In the genomic region with DNA sequence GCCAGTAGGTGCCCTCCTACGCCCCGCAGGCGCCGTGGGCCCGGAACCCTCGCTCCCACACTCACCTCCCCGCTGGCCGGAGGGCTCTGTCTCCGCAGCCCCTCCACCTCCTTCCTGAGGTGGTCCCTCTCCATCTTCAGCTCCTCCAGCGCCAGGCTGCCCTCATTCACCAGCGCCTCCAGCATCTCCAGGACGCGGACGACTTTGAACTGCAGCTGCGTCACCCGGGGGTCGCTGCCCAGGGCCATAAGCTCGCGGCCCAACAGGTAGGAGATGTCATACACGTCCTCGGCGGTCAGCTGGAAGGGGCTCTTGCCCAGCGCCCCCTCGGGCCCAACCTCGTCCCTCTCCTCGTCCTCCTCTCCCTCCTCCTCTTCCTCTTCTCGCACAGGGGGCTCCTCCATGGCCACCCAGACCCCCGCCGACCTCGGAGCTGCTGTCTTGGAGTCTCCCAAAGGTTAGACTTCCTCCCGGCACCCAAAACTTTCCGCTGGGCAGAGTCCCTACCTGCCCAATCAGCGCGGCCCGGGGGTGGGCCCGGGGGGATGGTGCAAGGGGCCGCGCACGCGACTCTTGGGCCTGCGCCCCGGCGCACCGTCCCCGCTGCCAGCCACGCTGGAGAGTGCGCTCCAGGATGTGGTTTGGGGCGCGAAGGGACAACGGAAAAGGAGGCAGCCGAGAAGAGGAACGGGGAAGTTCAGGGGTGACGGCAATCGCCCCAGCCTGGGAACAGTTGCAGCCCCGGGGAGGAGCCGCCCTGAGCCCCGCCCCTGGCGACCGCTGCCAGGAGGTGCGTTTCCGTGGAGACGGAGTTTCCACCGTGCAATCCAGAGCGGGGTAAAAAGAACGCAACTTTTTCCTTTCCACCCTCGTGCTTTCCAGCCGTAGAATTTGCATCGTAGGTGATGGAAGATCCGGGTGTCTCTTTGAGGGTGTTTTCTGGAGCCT, we compare ENCODE assay signal across 8 cellular contexts. TPM values are rescaled to one million over a fixed set of nuclear protein-coding genes. Genes with fewer than 3 reads are reported as not detected.
DNase-seq lines count a peak whose midpoint lies in the region; ATAC-seq and TF ChIP-seq lines count a peak whose summit lies in the region.

A gene with protein sequence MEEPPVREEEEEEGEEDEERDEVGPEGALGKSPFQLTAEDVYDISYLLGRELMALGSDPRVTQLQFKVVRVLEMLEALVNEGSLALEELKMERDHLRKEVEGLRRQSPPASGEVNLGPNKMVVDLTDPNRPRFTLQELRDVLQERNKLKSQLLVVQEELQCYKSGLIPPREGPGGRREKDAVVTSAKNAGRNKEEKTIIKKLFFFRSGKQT (minus strand): TSS at position 668 of the 948 bp plus-strand sequence. CDS start 264 bp downstream, at position 404.

- H3K4me3 ChIP-seq in RWPE2 (ENCODE audit: severe bottlenecking): peak within 1 kb of the TSS; percentile 70
- H3K4me3 ChIP-seq in neural cell (ENCODE audit: low read length): peak within 1 kb of the TSS; percentile 79

- peak; percentile 62 for DNase-seq in DMS114 treated with DMSO at 0.1 percent for 48 hours (lab: John Stamatoyannopoulos, UW; ENCODE audit: unreplicated experiment)
- peak; percentile 15 for DNase-seq in HS-27A (ENCODE audit: low read depth)
- peak; percentile 81 for DNase-seq in RWPE2 (ENCODE audit: low spot score)
- peak; percentile 89 for DNase-seq in activated T-helper 9 cell treated with anti-CD3 and anti-CD28 coated beads, Interleukin-2, amount 50 U/mL, for 16 hours (ENCODE audit: low read depth)
- DNase-seq in fibroblast of the conjunctiva (ENCODE audit: low read depth): peak; percentile 61

- H3K36me3 Mint-ChIP-seq in stimulated activated naive CD8-positive, alpha-beta T cell treated with anti-CD3 and anti-CD28 coated beads, Interleukin-15, Interleukin-2, amounts not matched to agents 100 ng/mL and 50 ng/mL, for 24 hours (ENCODE audit: low read depth): peaks cover 26% of the 10 kb centered on the region

- H3K4me1 Mint-ChIP-seq in stimulated activated naive CD8-positive, alpha-beta T cell treated with anti-CD3 and anti-CD28 coated beads, Interleukin-15, Interleukin-2, amounts not matched to agents 100 ng/mL and 50 ng/mL, for 24 hours (ENCODE audit: low read depth): peaks cover 46% of the 10 kb centered on the region

- H3K9me2 ChIP-seq in neural cell (ENCODE audit: insufficient read depth, low read length): no peaks in the 10 kb centered on the region

- H3K27me3 Mint-ChIP-seq in stimulated activated naive CD8-positive, alpha-beta T cell treated with anti-CD3 and anti-CD28 coated beads, Interleukin-15, Interleukin-2, amounts not matched to agents 100 ng/mL and 50 ng/mL, for 24 hours: no peaks in the 10 kb centered on the region

- no peaks in the 10 kb centered on the region for H3K9me3 Mint-ChIP-seq in stimulated activated naive CD8-positive, alpha-beta T cell treated with anti-CD3 and anti-CD28 coated beads, Interleukin-15, Interleukin-2, amounts not matched to agents 100 ng/mL and 50 ng/mL, for 24 hours

- H3K79me2 ChIP-seq in neural cell (replicated peaks; ENCODE audit: insufficient read depth, low read length): no peaks in the 10 kb centered on the region

- peak within 1 kb of the TSS; percentile 74 for H2AFZ ChIP-seq in neural cell (ENCODE audit: low read depth, low read length)

- no peaks in the 10 kb centered on the region for H3K9me3 ChIP-seq in RWPE2 (ENCODE audit: severe bottlenecking)
- no peaks in the 10 kb centered on the region for H3K9me3 ChIP-seq in neural cell (ENCODE audit: low read length)

- peak within 1 kb of the TSS; percentile 50 for H3K4me2 ChIP-seq in neural cell (ENCODE audit: low read length)

- no peak for TF ChIP-seq EP300 in neural cell (conservative IDR thresholded peaks at IDR 0.05; ENCODE audit: poor library complexity, severe bottlenecking)

- ATAC-seq in GM19468 (IDR thresholded peaks at IDR 0.05; ENCODE audit: extremely low read depth, unreplicated experiment): peak; percentile 45
- peak; percentile 96 for ATAC-seq in RWPE2 (ENCODE audit: low read depth)

- H3K9ac ChIP-seq in neural cell (ENCODE audit: low read length): peak within 1 kb of the TSS; percentile 27

- H3K27me3 ChIP-seq in RWPE2 (ENCODE audit: insufficient read depth, poor library complexity, severe bottlenecking): no peaks in the 10 kb centered on the region
- peaks cover 10% of the 10 kb centered on the region for H3K27me3 ChIP-seq in neural cell (ENCODE audit: insufficient read depth, low read depth, low read length)

- TF ChIP-seq CTCF in RWPE2 (IDR thresholded peaks at IDR 0.05; ENCODE audit: poor library complexity, severe bottlenecking): no peak
- TF ChIP-seq CTCF in neural cell (IDR thresholded peaks at IDR 0.05; ENCODE audit: poor library complexity, severe bottlenecking): no peak

- H3K36me3 ChIP-seq in RWPE2 (ENCODE audit: low read depth) (no peaks in the 10 kb centered on the region), neural cell (ENCODE audit: insufficient read depth, low read length) (no peaks in the 10 kb centered on the region)

- H4K20me1 ChIP-seq in neural cell (ENCODE audit: insufficient read depth): no peaks in the 10 kb centered on the region

- TF ChIP-seq RAD21 in neural cell (conservative IDR thresholded peaks at IDR 0.05): no peak

- peak within 1 kb of the TSS; percentile 99 for H3K27ac Mint-ChIP-seq in stimulated activated naive CD8-positive, alpha-beta T cell treated with anti-CD3 and anti-CD28 coated beads, Interleukin-15, Interleukin-2, amounts not matched to agents 100 ng/mL and 50 ng/mL, for 24 hours

- H3K4me1 ChIP-seq in RWPE2 (ENCODE audit: insufficient read depth, poor library complexity, severe bottlenecking): no peaks in the 10 kb centered on the region

- H3K4me3 Mint-ChIP-seq in stimulated activated naive CD8-positive, alpha-beta T cell treated with anti-CD3 and anti-CD28 coated beads, Interleukin-15, Interleukin-2, amounts not matched to agents 100 ng/mL and 50 ng/mL, for 24 hours: peak within 1 kb of the TSS; percentile 98

- H3F3A ChIP-seq in neural cell (ENCODE audit: insufficient read depth, low read length, poor library complexity, severe bottlenecking): no peaks in the 10 kb centered on the region

- peak within 1 kb of the TSS; percentile 21 for H3K27ac ChIP-seq in RWPE2 (ENCODE audit: poor library complexity, severe bottlenecking)
- H3K27ac ChIP-seq in neural cell (ENCODE audit: low read length): no peak within 1 kb of the TSS

TF ChIP-seq in neural cell, 6 proteins besides CTCF, POLR2A, EP300 and RAD21:
- TF ChIP-seq, protein P1, sequence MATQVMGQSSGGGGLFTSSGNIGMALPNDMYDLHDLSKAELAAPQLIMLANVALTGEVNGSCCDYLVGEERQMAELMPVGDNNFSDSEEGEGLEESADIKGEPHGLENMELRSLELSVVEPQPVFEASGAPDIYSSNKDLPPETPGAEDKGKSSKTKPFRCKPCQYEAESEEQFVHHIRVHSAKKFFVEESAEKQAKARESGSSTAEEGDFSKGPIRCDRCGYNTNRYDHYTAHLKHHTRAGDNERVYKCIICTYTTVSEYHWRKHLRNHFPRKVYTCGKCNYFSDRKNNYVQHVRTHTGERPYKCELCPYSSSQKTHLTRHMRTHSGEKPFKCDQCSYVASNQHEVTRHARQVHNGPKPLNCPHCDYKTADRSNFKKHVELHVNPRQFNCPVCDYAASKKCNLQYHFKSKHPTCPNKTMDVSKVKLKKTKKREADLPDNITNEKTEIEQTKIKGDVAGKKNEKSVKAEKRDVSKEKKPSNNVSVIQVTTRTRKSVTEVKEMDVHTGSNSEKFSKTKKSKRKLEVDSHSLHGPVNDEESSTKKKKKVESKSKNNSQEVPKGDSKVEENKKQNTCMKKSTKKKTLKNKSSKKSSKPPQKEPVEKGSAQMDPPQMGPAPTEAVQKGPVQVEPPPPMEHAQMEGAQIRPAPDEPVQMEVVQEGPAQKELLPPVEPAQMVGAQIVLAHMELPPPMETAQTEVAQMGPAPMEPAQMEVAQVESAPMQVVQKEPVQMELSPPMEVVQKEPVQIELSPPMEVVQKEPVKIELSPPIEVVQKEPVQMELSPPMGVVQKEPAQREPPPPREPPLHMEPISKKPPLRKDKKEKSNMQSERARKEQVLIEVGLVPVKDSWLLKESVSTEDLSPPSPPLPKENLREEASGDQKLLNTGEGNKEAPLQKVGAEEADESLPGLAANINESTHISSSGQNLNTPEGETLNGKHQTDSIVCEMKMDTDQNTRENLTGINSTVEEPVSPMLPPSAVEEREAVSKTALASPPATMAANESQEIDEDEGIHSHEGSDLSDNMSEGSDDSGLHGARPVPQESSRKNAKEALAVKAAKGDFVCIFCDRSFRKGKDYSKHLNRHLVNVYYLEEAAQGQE (IDR thresholded peaks at IDR 0.05; ENCODE audit: borderline replicate concordance): no peak
- no peak for TF ChIP-seq TAF1 (IDR thresholded peaks at IDR 0.05; ENCODE audit: low read depth)
- no peak for TF ChIP-seq EZH2 (IDR thresholded peaks at IDR 0.05; ENCODE audit: borderline replicate concordance, insufficient read depth, low read length, poor library complexity, severe bottlenecking)
- no peak for TF ChIP-seq SMC3 (conservative IDR thresholded peaks at IDR 0.05; ENCODE audit: poor library complexity)
- peak; percentile 73 for TF ChIP-seq MXI1 (conservative IDR thresholded peaks at IDR 0.05; ENCODE audit: poor library complexity, severe bottlenecking)
- TF ChIP-seq POLR2AphosphoS5 (IDR thresholded peaks at IDR 0.05): no peak

RNA-seq across cellular contexts. Expression of the gene that starts here (rescaled TPM):
- 0.07 and 0.20 TPM in 2 replicates for polyA plus RNA-seq in neural cell
- polyA minus RNA-seq in neural cell: 0.35 and 0.49 TPM in 2 replicates

Comparison
In these comparisons a context has a peak if more than half of its experiments do, and no peak if none do; other contexts are left out.
1. DNase-seq: peak in every context shown above with its lines; median percentile 89 in activated T-helper 9 cell treated with anti-CD3 and anti-CD28 coated beads, Interleukin-2, amount 50 U/mL, for 16 hours; 81 in RWPE2; 62 in DMS114 treated with DMSO at 0.1 percent for 48 hours; 61 in fibroblast of the conjunctiva; 15 in HS-27A.